In genomic region chr3:131353016-131353877, GRCh38 we compare ENCODE assay signal across 20 cellular contexts.
DNase-seq lines count a peak whose midpoint lies in the region; ATAC-seq and TF ChIP-seq lines count a peak whose summit lies in the region.
"Had no signal": no experiment of that assay in that cellular context is flagged by ENCODE, and none has a peak within 500 bp of the region (broad histone marks: within the 10 kb centered on the region; RNA-seq: fewer than 3 reads in every experiment).

No MANE protein-coding gene starts in this region.

- no peak overlapping the region for H3K4me3 Mint-ChIP-seq in nephron
- H3K4me3 Mint-ChIP-seq: activated CD8-positive, alpha-beta memory T cell treated with anti-CD3 and anti-CD28 coated beads, Interleukin-2, amount 10 ng/mL, durations not matched to agents 7 days and 5 days; immature natural killer cell; T-helper 17 cell had no signal

- peaks cover 16% of the 10 kb centered on the region for H3K4me1 Mint-ChIP-seq in nephron
- H3K4me1 Mint-ChIP-seq: activated CD8-positive, alpha-beta memory T cell treated with anti-CD3 and anti-CD28 coated beads, Interleukin-2, amount 10 ng/mL, durations not matched to agents 7 days and 5 days; immature natural killer cell had no signal

- no peak overlapping the region for H3K27ac ChIP-seq in OCI-LY3 (ENCODE audit: low read length)
- H3K27ac ChIP-seq: 22Rv1, tibial nerve had no signal

- no peak overlapping the region for H3K9ac ChIP-seq in OCI-LY3 (ENCODE audit: low read length)

- peak overlapping the region; percentile 50 for H2AFZ ChIP-seq in OCI-LY3 (ENCODE audit: low read depth, low read length)

- TF ChIP-seq CTCF in OCI-LY3 (IDR thresholded peaks at IDR 0.05; ENCODE audit: low read depth, low read length) (no peak), nephron (IDR thresholded peaks at IDR 0.05; ENCODE audit: unreplicated experiment in 3 of 3) (no peak)

- peaks cover 20% of the 10 kb centered on the region for H3K4me1 ChIP-seq in OCI-LY3 (ENCODE audit: low read length)
- H3K4me1 ChIP-seq: tibial nerve had no signal

- H3K79me2 ChIP-seq in OCI-LY3 (ENCODE audit: low read length) = no peaks in the 10 kb centered on the region

- no peaks in the 10 kb centered on the region for H3K9me3 ChIP-seq in OCI-LY3 (ENCODE audit: insufficient read depth, low read length)
- H3K9me3 ChIP-seq: tibial nerve had no signal

- no peaks in the 10 kb centered on the region for H3K9me3 Mint-ChIP-seq in nephron
- H3K9me3 Mint-ChIP-seq: immature natural killer cell had no signal

- peak overlapping the region; percentile 44 for H3K4me2 ChIP-seq in OCI-LY3 (ENCODE audit: low read length)

- H4K20me1 ChIP-seq in OCI-LY3 (ENCODE audit: insufficient read depth, low read length) = no peaks in the 10 kb centered on the region

- H3K36me3 ChIP-seq in OCI-LY3 (replicated peaks; ENCODE audit: low read depth, low read length) = no peaks in the 10 kb centered on the region

- peak overlapping the region; percentile 0; the same call in 1 of the 2 replicates for H3K4me3 ChIP-seq in OCI-LY3 (ENCODE audit: low read length)
- H3K4me3 ChIP-seq: tibial nerve had no signal

- peak; percentile 18 for DNase-seq in DMS 273 (lab: John Stamatoyannopoulos, UW; ENCODE audit: unreplicated experiment)
- DNase-seq in DMS 273 treated with DMSO at 0.1 percent for 48 hours (lab: John Stamatoyannopoulos, UW) = no peak
- DNase-seq in NCI-H146 (lab: John Stamatoyannopoulos, UW) = no peak
- no peak for DNase-seq in NCI-H748 treated with DMSO at 0.1 percent for 48 hours (lab: John Stamatoyannopoulos, UW)
- DNase-seq in GOT3 (lab: John Stamatoyannopoulos, UW) = no peak
- DNase-seq: activated CD8-positive, alpha-beta memory T cell treated with anti-CD3 and anti-CD28 coated beads, Interleukin-2, amount 10 ng/mL, durations not matched to agents 7 days and 5 days; anterior cingulate cortex; immature natural killer cell; mesendoderm; NCI-H2081; NCI-H69; stimulated activated CD4-positive, alpha-beta T cell treated with anti-CD3 and anti-CD28 coated beads, Interleukin-2, amount 100 ng/mL, for 48 hours; T-helper 17 cell had no signal

- H3K36me3 Mint-ChIP-seq in nephron (ENCODE audit: low read depth) = no peaks in the 10 kb centered on the region
- H3K36me3 Mint-ChIP-seq: activated CD8-positive, alpha-beta memory T cell treated with anti-CD3 and anti-CD28 coated beads, Interleukin-2, amount 10 ng/mL, durations not matched to agents 7 days and 5 days had no signal

- peak; percentile 57 for ATAC-seq in GM21447 (IDR thresholded peaks at IDR 0.05; ENCODE audit: unreplicated experiment)
- ATAC-seq: activated CD4-positive, CD25-positive, alpha-beta regulatory T cell treated with anti-CD3 and anti-CD28 coated beads, Interleukin-2, amount 50 U/mL, for 24 hours; activated CD8-positive, alpha-beta memory T cell treated with anti-CD3 and anti-CD28 coated beads, Interleukin-2, amount 10 ng/mL, durations not matched to agents 7 days and 5 days; sciatic nerve; T-helper 17 cell had no signal

- H3K27me3 ChIP-seq in OCI-LY3 (ENCODE audit: low read depth, low read length) = no peaks in the 10 kb centered on the region
- H3K27me3 ChIP-seq: tibial nerve had no signal

- H3K27me3 Mint-ChIP-seq in nephron (ENCODE audit: low read depth) = no peaks in the 10 kb centered on the region
- H3K27me3 Mint-ChIP-seq: activated CD8-positive, alpha-beta memory T cell treated with anti-CD3 and anti-CD28 coated beads, Interleukin-2, amount 10 ng/mL, durations not matched to agents 7 days and 5 days had no signal

- H3K27ac Mint-ChIP-seq in nephron = peak overlapping the region; percentile 26 to 84 (median 32)
- H3K27ac Mint-ChIP-seq: activated CD8-positive, alpha-beta memory T cell treated with anti-CD3 and anti-CD28 coated beads, Interleukin-2, amount 10 ng/mL, durations not matched to agents 7 days and 5 days; T-helper 17 cell had no signal
